ENCODE assay signal across 8 cellular contexts in the genomic region with DNA sequence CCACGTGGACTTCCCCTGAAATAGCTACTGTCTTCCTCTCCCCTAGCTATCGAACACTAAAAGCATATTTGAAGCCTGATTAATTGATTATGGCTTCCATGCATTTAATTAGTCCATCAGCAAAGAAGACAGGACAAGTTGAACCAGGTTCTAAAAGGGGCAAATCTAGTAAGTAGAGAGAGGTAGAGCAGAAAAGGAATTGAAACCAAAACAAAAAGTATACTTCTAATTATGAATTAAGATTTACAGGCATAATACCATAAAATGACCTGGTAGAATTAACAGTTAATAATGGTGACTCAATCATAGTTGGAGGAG. TPM values are rescaled to one million over a fixed set of nuclear protein-coding genes. Genes with fewer than 3 reads are reported as not detected.
DNase-seq lines count a peak whose midpoint lies in the region; ATAC-seq, FAIRE-seq and TF ChIP-seq lines count a peak whose summit lies in the region.

No MANE protein-coding gene starts in this region.

- peaks cover 23 to 38% (median 32%) of the 10 kb centered on the region in 4 donors for H3K4me1 Mint-ChIP-seq in CD4-positive, alpha-beta memory T cell
- peaks cover 15% of the 10 kb centered on the region for H3K4me1 Mint-ChIP-seq in nephron

- H3K27me3 Mint-ChIP-seq in CD4-positive, alpha-beta memory T cell, result peaks cover 0 to 5% of the 10 kb centered on the region in 2 donors
- no peaks in the 10 kb centered on the region for H3K27me3 Mint-ChIP-seq in nephron (ENCODE audit: low read depth)

- no peaks in the 10 kb centered on the region for H4K20me1 ChIP-seq in mammary epithelial cell (ENCODE audit: insufficient read depth, low read length)

- H3K4me1 ChIP-seq in CD4-positive, alpha-beta memory T cell (ENCODE audit: insufficient read depth, low read length), result peaks cover 26% of the 10 kb centered on the region
- peaks cover 6% of the 10 kb centered on the region for H3K4me1 ChIP-seq in mammary epithelial cell (ENCODE audit: insufficient read depth, low read length)

- no peak for DNase-seq in CD4-positive, alpha-beta memory T cell
- DNase-seq in mammary epithelial cell (no peak), SIG-M5 (lab: John Stamatoyannopoulos, UW) (no peak), GM12892 (ENCODE audit: insufficient read length) (no peak), LoVo (ENCODE audit: low spot score) (no peak)

- no peak for FAIRE-seq in GM12892 (lab: Jason Lieb, UNC)

- peak overlapping the region; percentile 84 for H2AFZ ChIP-seq in mammary epithelial cell (ENCODE audit: low read depth, low read length)

- peak overlapping the region; percentile 96 for H3K4me2 ChIP-seq in mammary epithelial cell (ENCODE audit: insufficient read depth, low read depth, low read length)

- peak overlapping the region; percentile 84 for H3K27ac ChIP-seq in CD4-positive, alpha-beta memory T cell (ENCODE audit: low read depth, low read length)
- H3K27ac ChIP-seq in mammary epithelial cell (ENCODE audit: insufficient read depth, low read depth, low read length), result peak overlapping the region; percentile 87

- H3K4me3 ChIP-seq in CD4-positive, alpha-beta memory T cell (ENCODE audit: low read length in 2 of 2), result peak overlapping the region; percentile 33 to 89
- peak overlapping the region; percentile 70 to 96 (median 92) for H3K4me3 ChIP-seq in mammary epithelial cell (replicated peaks in 1 of 3; ENCODE audit: insufficient read depth in 1 of 3, low read depth in 2 of 3, low read length in 3 of 3)

- peaks cover 0 to 11% (median 1%) of the 10 kb centered on the region in 8 donors for H3K9me3 Mint-ChIP-seq in CD4-positive, alpha-beta memory T cell
- peaks cover 13% of the 10 kb centered on the region for H3K9me3 Mint-ChIP-seq in nephron

- in situ Hi-C loops in mammary epithelial cell (cut with MboI; ENCODE audit: low sequenced_read_pairs in 2 of 2), result loop anchor here (10.0 kb wide), 3 partner anchors 311 to 981 kb away; partner anchors contain the start of gene COMMD3 (in 1 of the 2)

- H3K79me2 ChIP-seq in mammary epithelial cell (ENCODE audit: insufficient read depth, low read length), result peaks cover 39% of the 10 kb centered on the region

- H3K36me3 ChIP-seq in CD4-positive, alpha-beta memory T cell (ENCODE audit: insufficient read depth, low read length), result no peaks in the 10 kb centered on the region
- no peaks in the 10 kb centered on the region for H3K36me3 ChIP-seq in mammary epithelial cell (ENCODE audit: insufficient read depth, low read length)

- intact Hi-C loops in CD4-positive, alpha-beta memory T cell (cut with micrococcal nuclease), result loop anchor here (1.0 to 5.0 kb wide), 10 partner anchors 18 to 1438 kb away; partner anchors contain the start of genes COMMD3 and SKIDA1
- intact Hi-C loops in mammary epithelial cell (cut with micrococcal nuclease), result loop anchor here (2.0 to 10.0 kb wide), 9 partner anchors 225 to 1063 kb away; partner anchors contain the start of gene COMMD3

- ATAC-seq in HG03159 (IDR thresholded peaks at IDR 0.05; ENCODE audit: unreplicated experiment), result peak; percentile 2
- ATAC-seq in GM21825 (IDR thresholded peaks at IDR 0.05; ENCODE audit: unreplicated experiment), result no peak

- POLR2A ChIA-PET in CD4-positive, alpha-beta memory T cell (lab: Charles Lee; ENCODE audit: partially characterized antibody), result interaction anchor here (0.6 to 3.6 kb wide), 15 partner anchors 11 to 508 kb away, joined by 3 to 57 read pairs (median 6); partner anchors contain the start of genes COMMD3 and MLLT10

- CTCF ChIA-PET in CD4-positive, alpha-beta memory T cell (lab: Charles Lee; ENCODE audit: partially characterized antibody), result interaction anchor here (0.6 to 11.9 kb wide), 8 partner anchors 8 to 985 kb away, joined by 3 to 133 read pairs (median 3); no protein-coding TSS in a partner anchor
- CTCF ChIA-PET in mammary epithelial cell (lab: Charles Lee; ENCODE audit: low non-redundant PET), result interaction anchor here (0.7 kb wide), 1 partner anchor 1067 kb away, joined by 3 read pairs; no protein-coding TSS in a partner anchor

- peaks cover 0 to 6% of the 10 kb centered on the region in 2 donors for H3K36me3 Mint-ChIP-seq in CD4-positive, alpha-beta memory T cell
- H3K36me3 Mint-ChIP-seq in nephron (ENCODE audit: low read depth), result peaks cover 4% of the 10 kb centered on the region

- no peak overlapping the region for H3K9ac ChIP-seq in mammary epithelial cell (ENCODE audit: insufficient read depth, low read length)

- H3K27me3 ChIP-seq in CD4-positive, alpha-beta memory T cell (ENCODE audit: insufficient read depth, low read length), result peaks cover 3% of the 10 kb centered on the region
- peaks cover 3% of the 10 kb centered on the region for H3K27me3 ChIP-seq in mammary epithelial cell (ENCODE audit: insufficient read depth, low read length)

- WGBS in mammary epithelial cell (ENCODE audit: low coverage, missing lambda C conversion rate), result 14% methylated on average over 2 of the region's 2 CpGs

- H3K27ac Mint-ChIP-seq in CD4-positive, alpha-beta memory T cell, result peak overlapping the region; percentile 90 to 99 (median 94)
- H3K27ac Mint-ChIP-seq in nephron, result peak overlapping the region; percentile 60 to 91 (median 84)

- dilution Hi-C loops in mammary epithelial cell (cut with HindIII; ENCODE audit: low sequenced_read_pairs), result no loop called here

- peak overlapping the region; percentile 75 to 100 (median 96) for H3K4me3 Mint-ChIP-seq in CD4-positive, alpha-beta memory T cell
- peak overlapping the region; percentile 85 to 93 (median 89) for H3K4me3 Mint-ChIP-seq in nephron

- no peaks in the 10 kb centered on the region for H3K9me3 ChIP-seq in CD4-positive, alpha-beta memory T cell (ENCODE audit: control insufficient read depth in 1 of 2, low read length in 2 of 2)
- no peaks in the 10 kb centered on the region for H3K9me3 ChIP-seq in mammary epithelial cell (replicated peaks; ENCODE audit: insufficient read depth, low read length)

- TF ChIP-seq CTCF in mammary epithelial cell (conservative IDR thresholded peaks at IDR 0.05 in 1 of 2, IDR thresholded peaks at IDR 0.05 in 1 of 2; ENCODE audit: extremely low read depth in 1 of 2, insufficient read depth in 1 of 2, low read depth in 1 of 2, low read length in 2 of 2), result no peak
- TF ChIP-seq CTCF in nephron (IDR thresholded peaks at IDR 0.05; ENCODE audit: unreplicated experiment in 3 of 3), result no peak

- BruUV-seq in mammary epithelial cell (replicated peaks; lab: Mats Ljungman, UMichigan), result TSS peak; percentile 51

- no peak for TF ChIP-seq POLR2A in GM12892 (IDR thresholded peaks at IDR 0.05; ENCODE audit: low read depth, low read length)

RNA-seq across cellular contexts. Expression of gene DNAJC1, which starts 0.4 kb away (rescaled TPM):
- 10 to 100 TPM; 15.0 to 16.7 TPM for total RNA-seq in CD4-positive, alpha-beta memory T cell
- polyA plus RNA-seq in CD4-positive, alpha-beta memory T cell, result 10 to 100 TPM; 13.0 to 22.0 TPM
- total RNA-seq in mammary epithelial cell, result 10 to 100 TPM; 33.0 to 56.5 TPM
- polyA plus RNA-seq in mammary epithelial cell, result 18.2 TPM
- 3.8 TPM for polyA minus RNA-seq in mammary epithelial cell
- 14.3 TPM for polyA plus RNA-seq in GM12892 (2012; ENCODE audit: missing spikeins)
